ENCODE assay signal across 37 cellular contexts in genomic region chr14:55323910-55324309, GRCh38.
"Had no signal": no experiment of that assay in that cellular context is flagged by ENCODE, and none has a peak within 500 bp of the region (broad histone marks: within the 10 kb centered on the region; RNA-seq: fewer than 3 reads in every experiment).

No MANE protein-coding gene starts in this region.

- FAIRE-seq: bronchial epithelial cell, colon had no signal

- H3K9me3 ChIP-seq: Peyer's patch had no signal

- H3K27ac ChIP-seq: Peyer's patch, RWPE1, VCaP had no signal

- H3K27ac Mint-ChIP-seq: activated B cell treated with CpG ODN at 0.5 μM for 24 hours; activated CD4-positive, alpha-beta memory T cell treated with anti-CD3 and anti-CD28 coated beads, Interleukin-2, amount 10 ng/mL, durations not matched to agents 7 days and 5 days; activated CD8-positive, alpha-beta memory T cell treated with anti-CD3 and anti-CD28 coated beads, Interleukin-2, amount 10 ng/mL, durations not matched to agents 7 days and 5 days; activated naive CD8-positive, alpha-beta T cell; activated naive CD8-positive, alpha-beta T cell treated with anti-CD3 and anti-CD28 coated beads, Interleukin-2, amount 50 U/mL, for 24 hours; activated T-helper 2 cell treated with anti-CD3 and anti-CD28 coated beads, Interferon-gamma antibody, Interleukin-2, Interleukin-4, amounts not matched to agents 10 μg/mL and 5 μg/mL and 100 μg/mL, durations not matched to agents 14 hours and 24 hours and 36 hours; brain; T-cell had no signal

- H3K27me3 Mint-ChIP-seq: activated B cell treated with CpG ODN at 0.5 μM for 24 hours; activated CD4-positive, alpha-beta memory T cell treated with anti-CD3 and anti-CD28 coated beads, Interleukin-2, amount 10 ng/mL, durations not matched to agents 7 days and 5 days; activated CD8-positive, alpha-beta memory T cell treated with anti-CD3 and anti-CD28 coated beads, Interleukin-2, amount 10 ng/mL, durations not matched to agents 7 days and 5 days; activated naive CD8-positive, alpha-beta T cell; activated naive CD8-positive, alpha-beta T cell treated with anti-CD3 and anti-CD28 coated beads, Interleukin-2, amount 50 U/mL, for 24 hours; brain; T-cell had no signal

- H3K27me3 ChIP-seq: Peyer's patch had no signal

- H3K9me3 Mint-ChIP-seq: activated CD4-positive, alpha-beta memory T cell treated with anti-CD3 and anti-CD28 coated beads, Interleukin-2, amount 10 ng/mL, durations not matched to agents 7 days and 5 days; activated naive CD8-positive, alpha-beta T cell treated with anti-CD3 and anti-CD28 coated beads, Interleukin-2, amount 50 U/mL, for 24 hours; activated T-helper 2 cell treated with anti-CD3 and anti-CD28 coated beads, Interferon-gamma antibody, Interleukin-2, Interleukin-4, amounts not matched to agents 10 μg/mL and 5 μg/mL and 100 μg/mL, durations not matched to agents 14 hours and 24 hours and 36 hours had no signal

- H3K4me3 Mint-ChIP-seq: activated B cell treated with CpG ODN at 0.5 μM for 24 hours; activated CD4-positive, alpha-beta memory T cell treated with anti-CD3 and anti-CD28 coated beads, Interleukin-2, amount 10 ng/mL, durations not matched to agents 7 days and 5 days; activated CD8-positive, alpha-beta memory T cell treated with anti-CD3 and anti-CD28 coated beads, Interleukin-2, amount 10 ng/mL, durations not matched to agents 7 days and 5 days; activated naive CD8-positive, alpha-beta T cell; activated naive CD8-positive, alpha-beta T cell treated with anti-CD3 and anti-CD28 coated beads, Interleukin-2, amount 50 U/mL, for 24 hours; brain; T-cell had no signal

- H3K4me3 ChIP-seq: Peyer's patch had no signal

- ATAC-seq: activated CD8-positive, alpha-beta memory T cell treated with anti-CD3 and anti-CD28 coated beads, Interleukin-2, amount 10 ng/mL, durations not matched to agents 7 days and 5 days; activated naive CD8-positive, alpha-beta T cell treated with anti-CD3 and anti-CD28 coated beads, Interleukin-2, amount 50 U/mL, for 24 hours; PC-3; Right ventricle myocardium inferior; SK-N-SH treated with all-trans-retinoic acid at 6 μM for 48 hours; T-cell had no signal

- DNase-seq: activated B cell treated with CpG ODN at 0.5 μM for 24 hours; activated CD4-positive, alpha-beta memory T cell treated with anti-CD3 and anti-CD28 coated beads, Interleukin-2, amount 10 ng/mL, durations not matched to agents 7 days and 5 days; activated CD4-positive, alpha-beta T cell treated with anti-CD3 and anti-CD28 coated beads for 4 hours; activated CD4-positive, alpha-beta T cell treated with anti-CD3 and anti-CD28 coated beads, Interleukin-2, amount 50 U/mL, for 1 hour; activated CD4-positive, CD25-positive, alpha-beta regulatory T cell treated with anti-CD3 and anti-CD28 coated beads, Interleukin-2, amount 50 U/mL, for 72 hours; activated CD8-positive, alpha-beta memory T cell treated with anti-CD3 and anti-CD28 coated beads for 24 hours; activated CD8-positive, alpha-beta memory T cell treated with anti-CD3 and anti-CD28 coated beads, Interleukin-2, amount 10 ng/mL, durations not matched to agents 7 days and 5 days; activated CD8-positive, alpha-beta memory T cell treated with anti-CD3 and anti-CD28 coated beads, Interleukin-2, amount 50 U/mL, for 48 hours; activated gamma-delta T cell; activated naive CD4-positive, alpha-beta T cell treated with Interleukin-2 at 50 U/mL for 16 hours; activated naive CD8-positive, alpha-beta T cell treated with anti-CD3 and anti-CD28 coated beads, Interleukin-2, amount 50 U/mL, for 24 hours; activated T-cell treated with anti-CD3 and anti-CD28 coated beads, Interleukin-2, amount 50 U/mL, for 1 hour; anterior cingulate cortex; caudate nucleus; MM.1S; MV-4-11; NCI-H1092; NCI-H187 treated with DMSO at 0.1 percent for 48 hours; NCI-H345; NCI-H524 treated with DMSO at 0.1 percent for 48 hours; NCI-H748 treated with DMSO at 0.1 percent for 48 hours; NK-92 treated with Interleukin-12 subunit alpha and Interleukin-12 subunit beta, amount 100 ng/mL, for 24 hours; PC-3; Peyer's patch; SIG-M5; T-cell; T-helper 2 cell; T-helper 9 cell had no signal

- H3K36me3 ChIP-seq: Peyer's patch had no signal
